11 cellular contexts compared by ENCODE assay signal in the genomic region with DNA sequence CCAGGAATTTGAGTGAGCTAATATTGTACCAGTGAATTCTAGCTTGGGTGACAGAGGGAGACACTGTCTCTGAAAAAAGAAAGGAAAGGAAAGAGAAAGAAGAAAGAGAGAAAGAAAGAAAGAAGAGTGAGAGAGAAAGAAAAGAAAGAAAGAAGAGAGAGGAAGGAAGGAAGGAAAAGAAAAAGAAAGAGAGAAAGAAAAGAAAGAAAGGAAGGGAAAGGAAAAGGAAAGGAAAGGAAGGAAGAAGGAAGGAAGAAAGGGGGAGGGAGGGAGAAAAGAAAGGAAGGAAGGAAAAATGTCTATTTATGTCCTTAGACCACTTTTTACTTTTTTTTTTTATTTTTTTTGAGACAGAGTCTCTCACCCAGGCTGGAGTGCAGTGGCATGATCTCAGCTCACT. TPM values are rescaled to one million over a fixed set of nuclear protein-coding genes. Genes with fewer than 3 reads are reported as not detected.
"Had no signal": no experiment of that assay in that cellular context is flagged by ENCODE, and none has a peak within 500 bp of the region (broad histone marks: within the 10 kb centered on the region; RNA-seq: fewer than 3 reads in every experiment).

No MANE protein-coding gene starts in this region.

- H3K4me3 ChIP-seq: GM23338 had no signal

- DNase-seq: H9, HCEC 1CT, HFFc6, IMR-90, KBM-7 had no signal

- H2AFZ ChIP-seq: GM23338 had no signal

- H3K9ac ChIP-seq: KMS-11 had no signal

- ATAC-seq: GM23338 had no signal

- H3K4me3 Mint-ChIP-seq: GM23338, H9, HFFc6 had no signal

- FAIRE-seq: H1, H54, HTR-8/SVneo had no signal

- H3K4me2 ChIP-seq: GM23338, KMS-11 had no signal

- H3K27ac Mint-ChIP-seq: GM23338, H9, HFFc6 had no signal

- H3K27ac ChIP-seq: KMS-11 had no signal

- H3K4me1 Mint-ChIP-seq: GM23338 had no signal

RNA-seq across cellular contexts. Expression of a gene that starts 5.4 kb away (rescaled TPM):
- total RNA-seq: HT-29 had no signal

RNA-seq across cellular contexts. Expression of a gene that starts 55.6 kb away (rescaled TPM):
- total RNA-seq: H1, HT-29 had no signal
